1 cellular context compared by ENCODE assay signal in genomic region chr17:81879121-81879520, GRCh38.
TF ChIP-seq lines count a peak whose summit lies in the region.

No MANE protein-coding gene starts in this region.

TF ChIP-seq in IMR-90, 13 proteins besides CTCF, POLR2A, EP300 and RAD21:
- no peak for TF ChIP-seq MAFK (IDR thresholded peaks at IDR 0.05; ENCODE audit: low read depth, low read length)
- TF ChIP-seq BHLHE40 (IDR thresholded peaks at IDR 0.05; ENCODE audit: low read depth, low read length) = no peak
- TF ChIP-seq, protein P1, sequence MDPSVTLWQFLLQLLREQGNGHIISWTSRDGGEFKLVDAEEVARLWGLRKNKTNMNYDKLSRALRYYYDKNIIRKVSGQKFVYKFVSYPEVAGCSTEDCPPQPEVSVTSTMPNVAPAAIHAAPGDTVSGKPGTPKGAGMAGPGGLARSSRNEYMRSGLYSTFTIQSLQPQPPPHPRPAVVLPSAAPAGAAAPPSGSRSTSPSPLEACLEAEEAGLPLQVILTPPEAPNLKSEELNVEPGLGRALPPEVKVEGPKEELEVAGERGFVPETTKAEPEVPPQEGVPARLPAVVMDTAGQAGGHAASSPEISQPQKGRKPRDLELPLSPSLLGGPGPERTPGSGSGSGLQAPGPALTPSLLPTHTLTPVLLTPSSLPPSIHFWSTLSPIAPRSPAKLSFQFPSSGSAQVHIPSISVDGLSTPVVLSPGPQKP (IDR thresholded peaks at IDR 0.05; ENCODE audit: borderline replicate concordance, low read depth, low read length) = no peak
- no peak for TF ChIP-seq FOS (IDR thresholded peaks at IDR 0.05; ENCODE audit: low read depth, low read length)
- no peak for TF ChIP-seq MAZ (IDR thresholded peaks at IDR 0.05; ENCODE audit: borderline replicate concordance, low read depth, low read length)
- TF ChIP-seq RCOR1 (IDR thresholded peaks at IDR 0.05; ENCODE audit: insufficient replicate concordance, low read length) = no peak
- no peak for TF ChIP-seq CHD1 (IDR thresholded peaks at IDR 0.05; ENCODE audit: low read depth, low read length)
- TF ChIP-seq RFX5 (IDR thresholded peaks at IDR 0.05; ENCODE audit: low read depth, low read length) = no peak
- TF ChIP-seq CEBPB (IDR thresholded peaks at IDR 0.05; ENCODE audit: low read depth, low read length) = no peak
- no peak for TF ChIP-seq NFE2L2 (IDR thresholded peaks at IDR 0.05; ENCODE audit: low read depth, low read length)
- TF ChIP-seq MXI1 (IDR thresholded peaks at IDR 0.05; ENCODE audit: borderline replicate concordance, low read depth, low read length) = no peak
- TF ChIP-seq USF2 (IDR thresholded peaks at IDR 0.05; ENCODE audit: low read depth, low read length) = no peak
- no peak for TF ChIP-seq SMC3 (IDR thresholded peaks at IDR 0.05; ENCODE audit: low read depth, low read length)
TF ChIP-seq in IMR-90: peak in this region for 0.
